ENCODE assay signal across 2 cellular contexts in genomic region chr10:52703451-52703850, GRCh38.
TF ChIP-seq lines count a peak whose summit lies in the region.

No MANE protein-coding gene starts in this region.

TF ChIP-seq in GM23338, 12 proteins besides CTCF, POLR2A, EP300 and RAD21 (continued from another document):
- no peak for TF ChIP-seq REST (IDR thresholded peaks at IDR 0.05; ENCODE audit: unreplicated experiment)
- TF ChIP-seq EZH2phosphoT487 (IDR thresholded peaks at IDR 0.05; ENCODE audit: unreplicated experiment): no peak
- TF ChIP-seq ZNF114 (CRISPR knock-in tag; IDR thresholded peaks at IDR 0.05): no peak
- TF ChIP-seq ETS1 (IDR thresholded peaks at IDR 0.05): no peak
- TF ChIP-seq JUNB (IDR thresholded peaks at IDR 0.05; ENCODE audit: unreplicated experiment): no peak
- TF ChIP-seq EZH2 (IDR thresholded peaks at IDR 0.05; ENCODE audit: low read depth, unreplicated experiment): no peak
- no peak for TF ChIP-seq CREB1 (CRISPR knock-in tag; IDR thresholded peaks at IDR 0.05; ENCODE audit: low read depth)
- no peak for TF ChIP-seq ZNF331 (CRISPR knock-in tag; IDR thresholded peaks at IDR 0.05; ENCODE audit: low read depth)
TF ChIP-seq in GM23338: peak in this region for 0.

TF ChIP-seq in H1, 55 proteins besides CTCF, POLR2A, EP300 and RAD21 (continued from another document):
- TF ChIP-seq TCF12 (IDR thresholded peaks at IDR 0.05; ENCODE audit: low read depth, low read length): no peak
- TF ChIP-seq MAFK (IDR thresholded peaks at IDR 0.05; ENCODE audit: low read depth, low read length): no peak
- TF ChIP-seq EZH2 (IDR thresholded peaks at IDR 0.05; ENCODE audit: low read depth, low read length, severe bottlenecking): no peak
- TF ChIP-seq POU5F1 (IDR thresholded peaks at IDR 0.05; ENCODE audit: low read depth, low read length): no peak
- no peak for TF ChIP-seq RNF2 (IDR thresholded peaks at IDR 0.05; ENCODE audit: borderline replicate concordance, low read depth, low read length, missing control alignments, poor library complexity, severe bottlenecking)
- no peak for TF ChIP-seq CREB1 (IDR thresholded peaks at IDR 0.05)
